1 cellular context compared by ENCODE assay signal in the genomic region with DNA sequence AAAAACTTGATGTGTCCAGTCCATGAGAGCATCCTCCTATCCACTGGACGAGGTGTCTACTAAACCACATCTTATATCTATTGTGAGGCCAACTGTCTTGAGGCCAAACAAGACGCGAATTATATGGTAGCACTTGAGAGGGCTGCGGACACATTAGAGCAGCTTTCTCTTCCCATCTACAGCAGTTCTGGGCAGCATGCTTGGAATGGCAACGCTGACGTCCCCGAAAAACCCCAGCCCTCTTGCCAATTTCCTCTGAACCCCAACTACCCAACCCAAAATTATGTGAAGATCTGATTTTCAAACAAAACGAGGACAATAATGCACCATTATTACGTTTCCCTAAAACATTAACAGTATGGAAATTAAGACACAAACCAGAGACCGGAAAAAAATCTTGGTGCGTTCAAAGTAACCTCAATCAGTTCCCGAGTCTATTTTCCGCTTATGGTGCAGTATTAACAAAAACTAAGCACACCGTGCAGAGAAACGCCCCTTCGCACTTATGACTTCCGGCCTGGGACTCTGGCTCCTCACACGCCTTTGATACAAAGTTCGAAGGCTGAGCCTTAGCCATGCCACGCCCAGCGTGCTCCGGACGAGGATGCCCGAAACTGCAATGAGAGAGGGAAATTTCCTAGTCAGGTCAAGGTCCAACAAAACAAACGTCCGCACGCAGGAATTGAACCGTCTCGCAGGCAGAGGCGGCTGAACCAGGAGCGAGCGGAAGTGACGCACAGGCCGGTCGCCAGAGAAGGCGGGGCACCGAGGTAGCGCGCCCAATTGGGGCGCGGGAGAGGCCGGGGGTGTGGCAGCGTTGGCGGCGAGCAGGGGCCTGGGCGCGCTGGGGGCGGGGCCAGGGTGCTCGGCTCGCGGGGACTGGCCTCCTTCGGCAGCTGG.
TF ChIP-seq lines count a peak whose summit lies in the region.

No MANE protein-coding gene starts in this region.

TF ChIP-seq in K562, 482 proteins besides CTCF, POLR2A, EP300 and RAD21 (continued from another document and continues in another):
- TF ChIP-seq SOX6 (IDR thresholded peaks at IDR 0.05): no peak; the same call in none of the 2 replicates
- no peak for TF ChIP-seq BRCA1 (IDR thresholded peaks at IDR 0.05)
- TF ChIP-seq BRCA1 (CRISPR knock-in tag; IDR thresholded peaks at IDR 0.05): no peak
- no peak for TF ChIP-seq ZNF696 (CRISPR knock-in tag; conservative IDR thresholded peaks at IDR 0.05)
- no peak for TF ChIP-seq SRSF9 (IDR thresholded peaks at IDR 0.05; ENCODE audit: borderline replicate concordance, low read depth, low read length)
- no peak for TF ChIP-seq MEF2A (IDR thresholded peaks at IDR 0.05; ENCODE audit: control insufficient read depth, low read depth, low read length)
- peak; percentile 13 for TF ChIP-seq SAP30 (IDR thresholded peaks at IDR 0.05; ENCODE audit: borderline replicate concordance, insufficient read depth, low read depth, low read length, poor library complexity, severe bottlenecking)
- TF ChIP-seq KDM5B (IDR thresholded peaks at IDR 0.05; ENCODE audit: insufficient replicate concordance, low read depth, low read length): peak; percentile 31
- no peak for TF ChIP-seq NR2F6 (CRISPR knock-in tag; IDR thresholded peaks at IDR 0.05)
- no peak for TF ChIP-seq ESRRB (CRISPR knock-in tag; IDR thresholded peaks at IDR 0.05; ENCODE audit: borderline replicate concordance)
- TF ChIP-seq ZNF583 (CRISPR knock-in tag; IDR thresholded peaks at IDR 0.05): no peak
- TF ChIP-seq, protein P1, sequence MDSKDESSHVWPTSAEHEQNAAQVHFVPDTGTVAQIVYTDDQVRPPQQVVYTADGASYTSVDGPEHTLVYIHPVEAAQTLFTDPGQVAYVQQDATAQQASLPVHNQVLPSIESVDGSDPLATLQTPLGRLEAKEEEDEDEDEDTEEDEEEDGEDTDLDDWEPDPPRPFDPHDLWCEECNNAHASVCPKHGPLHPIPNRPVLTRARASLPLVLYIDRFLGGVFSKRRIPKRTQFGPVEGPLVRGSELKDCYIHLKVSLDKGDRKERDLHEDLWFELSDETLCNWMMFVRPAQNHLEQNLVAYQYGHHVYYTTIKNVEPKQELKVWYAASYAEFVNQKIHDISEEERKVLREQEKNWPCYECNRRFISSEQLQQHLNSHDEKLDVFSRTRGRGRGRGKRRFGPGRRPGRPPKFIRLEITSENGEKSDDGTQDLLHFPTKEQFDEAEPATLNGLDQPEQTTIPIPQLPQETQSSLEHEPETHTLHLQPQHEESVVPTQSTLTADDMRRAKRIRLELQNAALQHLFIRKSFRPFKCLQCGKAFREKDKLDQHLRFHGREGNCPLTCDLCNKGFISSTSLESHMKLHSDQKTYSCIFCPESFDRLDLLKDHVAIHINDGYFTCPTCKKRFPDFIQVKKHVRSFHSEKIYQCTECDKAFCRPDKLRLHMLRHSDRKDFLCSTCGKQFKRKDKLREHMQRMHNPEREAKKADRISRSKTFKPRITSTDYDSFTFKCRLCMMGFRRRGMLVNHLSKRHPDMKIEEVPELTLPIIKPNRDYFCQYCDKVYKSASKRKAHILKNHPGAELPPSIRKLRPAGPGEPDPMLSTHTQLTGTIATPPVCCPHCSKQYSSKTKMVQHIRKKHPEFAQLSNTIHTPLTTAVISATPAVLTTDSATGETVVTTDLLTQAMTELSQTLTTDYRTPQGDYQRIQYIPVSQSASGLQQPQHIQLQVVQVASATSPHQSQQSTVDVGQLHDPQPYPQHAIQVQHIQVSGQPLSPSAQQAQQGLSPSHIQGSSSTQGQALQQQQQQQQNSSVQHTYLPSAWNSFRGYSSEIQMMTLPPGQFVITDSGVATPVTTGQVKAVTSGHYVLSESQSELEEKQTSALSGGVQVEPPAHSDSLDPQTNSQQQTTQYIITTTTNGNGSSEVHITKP (IDR thresholded peaks at IDR 0.05; ENCODE audit: partially characterized antibody): no peak
- TF ChIP-seq CBX3 (IDR thresholded peaks at IDR 0.05; ENCODE audit: borderline replicate concordance in 1 of 2, low read length in 2 of 2): no peak; a peak in 1 of 3 replicates
- no peak for TF ChIP-seq ZNF551 (CRISPR knock-in tag; IDR thresholded peaks at IDR 0.05)
- TF ChIP-seq ZNF274 (IDR thresholded peaks at IDR 0.05; ENCODE audit: borderline replicate concordance, low read depth, low read length): no peak
- TF ChIP-seq ZKSCAN1 (IDR thresholded peaks at IDR 0.05; ENCODE audit: low read depth, low read length): no peak; the same call in 1 of the 2 replicates
- 0 out of 2 replicates have a peak, but pooled peaks have one; percentile 9 for TF ChIP-seq SPI1 (IDR thresholded peaks at IDR 0.05; ENCODE audit: borderline replicate concordance, low read depth, low read length)
- TF ChIP-seq TAF9B (IDR thresholded peaks at IDR 0.05; ENCODE audit: partially characterized antibody): peak; percentile 54
- TF ChIP-seq CCNT2 (IDR thresholded peaks at IDR 0.05; ENCODE audit: borderline replicate concordance, extremely low read depth, insufficient read length, low read depth, low read length): peak; percentile 45
- no peak for TF ChIP-seq SREBF1 (IDR thresholded peaks at IDR 0.05; ENCODE audit: borderline replicate concordance, low read depth, low read length)
- TF ChIP-seq POLR2H (tag; IDR thresholded peaks at IDR 0.05; ENCODE audit: low read depth): peak; percentile 84
- peak; percentile 55; the same call in 1 of the 2 replicates for TF ChIP-seq NKRF (IDR thresholded peaks at IDR 0.05; ENCODE audit: borderline replicate concordance)
- no peak for TF ChIP-seq TAF7 (tag; IDR thresholded peaks at IDR 0.05)
- TF ChIP-seq PTBP1 (IDR thresholded peaks at IDR 0.05; ENCODE audit: low read depth, low read length): no peak
- peak; percentile 52; the same call in 1 of the 2 replicates for TF ChIP-seq ESRRA (IDR thresholded peaks at IDR 0.05; ENCODE audit: borderline replicate concordance, low read depth)
- TF ChIP-seq, protein P2, sequence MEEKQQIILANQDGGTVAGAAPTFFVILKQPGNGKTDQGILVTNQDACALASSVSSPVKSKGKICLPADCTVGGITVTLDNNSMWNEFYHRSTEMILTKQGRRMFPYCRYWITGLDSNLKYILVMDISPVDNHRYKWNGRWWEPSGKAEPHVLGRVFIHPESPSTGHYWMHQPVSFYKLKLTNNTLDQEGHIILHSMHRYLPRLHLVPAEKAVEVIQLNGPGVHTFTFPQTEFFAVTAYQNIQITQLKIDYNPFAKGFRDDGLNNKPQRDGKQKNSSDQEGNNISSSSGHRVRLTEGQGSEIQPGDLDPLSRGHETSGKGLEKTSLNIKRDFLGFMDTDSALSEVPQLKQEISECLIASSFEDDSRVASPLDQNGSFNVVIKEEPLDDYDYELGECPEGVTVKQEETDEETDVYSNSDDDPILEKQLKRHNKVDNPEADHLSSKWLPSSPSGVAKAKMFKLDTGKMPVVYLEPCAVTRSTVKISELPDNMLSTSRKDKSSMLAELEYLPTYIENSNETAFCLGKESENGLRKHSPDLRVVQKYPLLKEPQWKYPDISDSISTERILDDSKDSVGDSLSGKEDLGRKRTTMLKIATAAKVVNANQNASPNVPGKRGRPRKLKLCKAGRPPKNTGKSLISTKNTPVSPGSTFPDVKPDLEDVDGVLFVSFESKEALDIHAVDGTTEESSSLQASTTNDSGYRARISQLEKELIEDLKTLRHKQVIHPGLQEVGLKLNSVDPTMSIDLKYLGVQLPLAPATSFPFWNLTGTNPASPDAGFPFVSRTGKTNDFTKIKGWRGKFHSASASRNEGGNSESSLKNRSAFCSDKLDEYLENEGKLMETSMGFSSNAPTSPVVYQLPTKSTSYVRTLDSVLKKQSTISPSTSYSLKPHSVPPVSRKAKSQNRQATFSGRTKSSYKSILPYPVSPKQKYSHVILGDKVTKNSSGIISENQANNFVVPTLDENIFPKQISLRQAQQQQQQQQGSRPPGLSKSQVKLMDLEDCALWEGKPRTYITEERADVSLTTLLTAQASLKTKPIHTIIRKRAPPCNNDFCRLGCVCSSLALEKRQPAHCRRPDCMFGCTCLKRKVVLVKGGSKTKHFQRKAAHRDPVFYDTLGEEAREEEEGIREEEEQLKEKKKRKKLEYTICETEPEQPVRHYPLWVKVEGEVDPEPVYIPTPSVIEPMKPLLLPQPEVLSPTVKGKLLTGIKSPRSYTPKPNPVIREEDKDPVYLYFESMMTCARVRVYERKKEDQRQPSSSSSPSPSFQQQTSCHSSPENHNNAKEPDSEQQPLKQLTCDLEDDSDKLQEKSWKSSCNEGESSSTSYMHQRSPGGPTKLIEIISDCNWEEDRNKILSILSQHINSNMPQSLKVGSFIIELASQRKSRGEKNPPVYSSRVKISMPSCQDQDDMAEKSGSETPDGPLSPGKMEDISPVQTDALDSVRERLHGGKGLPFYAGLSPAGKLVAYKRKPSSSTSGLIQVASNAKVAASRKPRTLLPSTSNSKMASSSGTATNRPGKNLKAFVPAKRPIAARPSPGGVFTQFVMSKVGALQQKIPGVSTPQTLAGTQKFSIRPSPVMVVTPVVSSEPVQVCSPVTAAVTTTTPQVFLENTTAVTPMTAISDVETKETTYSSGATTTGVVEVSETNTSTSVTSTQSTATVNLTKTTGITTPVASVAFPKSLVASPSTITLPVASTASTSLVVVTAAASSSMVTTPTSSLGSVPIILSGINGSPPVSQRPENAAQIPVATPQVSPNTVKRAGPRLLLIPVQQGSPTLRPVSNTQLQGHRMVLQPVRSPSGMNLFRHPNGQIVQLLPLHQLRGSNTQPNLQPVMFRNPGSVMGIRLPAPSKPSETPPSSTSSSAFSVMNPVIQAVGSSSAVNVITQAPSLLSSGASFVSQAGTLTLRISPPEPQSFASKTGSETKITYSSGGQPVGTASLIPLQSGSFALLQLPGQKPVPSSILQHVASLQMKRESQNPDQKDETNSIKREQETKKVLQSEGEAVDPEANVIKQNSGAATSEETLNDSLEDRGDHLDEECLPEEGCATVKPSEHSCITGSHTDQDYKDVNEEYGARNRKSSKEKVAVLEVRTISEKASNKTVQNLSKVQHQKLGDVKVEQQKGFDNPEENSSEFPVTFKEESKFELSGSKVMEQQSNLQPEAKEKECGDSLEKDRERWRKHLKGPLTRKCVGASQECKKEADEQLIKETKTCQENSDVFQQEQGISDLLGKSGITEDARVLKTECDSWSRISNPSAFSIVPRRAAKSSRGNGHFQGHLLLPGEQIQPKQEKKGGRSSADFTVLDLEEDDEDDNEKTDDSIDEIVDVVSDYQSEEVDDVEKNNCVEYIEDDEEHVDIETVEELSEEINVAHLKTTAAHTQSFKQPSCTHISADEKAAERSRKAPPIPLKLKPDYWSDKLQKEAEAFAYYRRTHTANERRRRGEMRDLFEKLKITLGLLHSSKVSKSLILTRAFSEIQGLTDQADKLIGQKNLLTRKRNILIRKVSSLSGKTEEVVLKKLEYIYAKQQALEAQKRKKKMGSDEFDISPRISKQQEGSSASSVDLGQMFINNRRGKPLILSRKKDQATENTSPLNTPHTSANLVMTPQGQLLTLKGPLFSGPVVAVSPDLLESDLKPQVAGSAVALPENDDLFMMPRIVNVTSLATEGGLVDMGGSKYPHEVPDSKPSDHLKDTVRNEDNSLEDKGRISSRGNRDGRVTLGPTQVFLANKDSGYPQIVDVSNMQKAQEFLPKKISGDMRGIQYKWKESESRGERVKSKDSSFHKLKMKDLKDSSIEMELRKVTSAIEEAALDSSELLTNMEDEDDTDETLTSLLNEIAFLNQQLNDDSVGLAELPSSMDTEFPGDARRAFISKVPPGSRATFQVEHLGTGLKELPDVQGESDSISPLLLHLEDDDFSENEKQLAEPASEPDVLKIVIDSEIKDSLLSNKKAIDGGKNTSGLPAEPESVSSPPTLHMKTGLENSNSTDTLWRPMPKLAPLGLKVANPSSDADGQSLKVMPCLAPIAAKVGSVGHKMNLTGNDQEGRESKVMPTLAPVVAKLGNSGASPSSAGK (IDR thresholded peaks at IDR 0.05): peak; percentile 85
- no peak for TF ChIP-seq THAP7 (CRISPR knock-in tag; IDR thresholded peaks at IDR 0.05)
- TF ChIP-seq ZNF212 (CRISPR knock-in tag; IDR thresholded peaks at IDR 0.05): 0 out of 2 replicates have a peak, but pooled peaks have one; percentile 19
- TF ChIP-seq ASH1L (IDR thresholded peaks at IDR 0.05; ENCODE audit: borderline replicate concordance, low read depth, partially characterized antibody): no peak
- no peak for TF ChIP-seq PPARD (CRISPR knock-in tag; IDR thresholded peaks at IDR 0.05)
- TF ChIP-seq ZNF146 (CRISPR knock-in tag; IDR thresholded peaks at IDR 0.05; ENCODE audit: unreplicated experiment): no peak
- TF ChIP-seq TOE1 (IDR thresholded peaks at IDR 0.05; ENCODE audit: borderline replicate concordance): no peak
- no peak for TF ChIP-seq TOE1 (CRISPR knock-in tag; IDR thresholded peaks at IDR 0.05; ENCODE audit: borderline replicate concordance, low read depth)
- TF ChIP-seq ZNF586 (CRISPR knock-in tag; conservative IDR thresholded peaks at IDR 0.05): no peak
- TF ChIP-seq, protein P3, sequence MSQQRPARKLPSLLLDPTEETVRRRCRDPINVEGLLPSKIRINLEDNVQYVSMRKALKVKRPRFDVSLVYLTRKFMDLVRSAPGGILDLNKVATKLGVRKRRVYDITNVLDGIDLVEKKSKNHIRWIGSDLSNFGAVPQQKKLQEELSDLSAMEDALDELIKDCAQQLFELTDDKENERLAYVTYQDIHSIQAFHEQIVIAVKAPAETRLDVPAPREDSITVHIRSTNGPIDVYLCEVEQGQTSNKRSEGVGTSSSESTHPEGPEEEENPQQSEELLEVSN (IDR thresholded peaks at IDR 0.05; ENCODE audit: borderline replicate concordance in 1 of 2, extremely low read depth in 1 of 2, insufficient read depth in 1 of 2, insufficient read length in 1 of 2, low read depth in 1 of 2, low read length in 1 of 2, poor library complexity in 1 of 2, severe bottlenecking in 1 of 2): peak; percentile 28 to 67
- TF ChIP-seq, protein P4, sequence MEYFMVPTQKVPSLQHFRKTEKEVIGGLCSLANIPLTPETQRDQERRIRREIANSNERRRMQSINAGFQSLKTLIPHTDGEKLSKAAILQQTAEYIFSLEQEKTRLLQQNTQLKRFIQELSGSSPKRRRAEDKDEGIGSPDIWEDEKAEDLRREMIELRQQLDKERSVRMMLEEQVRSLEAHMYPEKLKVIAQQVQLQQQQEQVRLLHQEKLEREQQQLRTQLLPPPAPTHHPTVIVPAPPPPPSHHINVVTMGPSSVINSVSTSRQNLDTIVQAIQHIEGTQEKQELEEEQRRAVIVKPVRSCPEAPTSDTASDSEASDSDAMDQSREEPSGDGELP (CRISPR knock-in tag; IDR thresholded peaks at IDR 0.05; ENCODE audit: borderline replicate concordance): peak; percentile 27
